In the genomic region with DNA sequence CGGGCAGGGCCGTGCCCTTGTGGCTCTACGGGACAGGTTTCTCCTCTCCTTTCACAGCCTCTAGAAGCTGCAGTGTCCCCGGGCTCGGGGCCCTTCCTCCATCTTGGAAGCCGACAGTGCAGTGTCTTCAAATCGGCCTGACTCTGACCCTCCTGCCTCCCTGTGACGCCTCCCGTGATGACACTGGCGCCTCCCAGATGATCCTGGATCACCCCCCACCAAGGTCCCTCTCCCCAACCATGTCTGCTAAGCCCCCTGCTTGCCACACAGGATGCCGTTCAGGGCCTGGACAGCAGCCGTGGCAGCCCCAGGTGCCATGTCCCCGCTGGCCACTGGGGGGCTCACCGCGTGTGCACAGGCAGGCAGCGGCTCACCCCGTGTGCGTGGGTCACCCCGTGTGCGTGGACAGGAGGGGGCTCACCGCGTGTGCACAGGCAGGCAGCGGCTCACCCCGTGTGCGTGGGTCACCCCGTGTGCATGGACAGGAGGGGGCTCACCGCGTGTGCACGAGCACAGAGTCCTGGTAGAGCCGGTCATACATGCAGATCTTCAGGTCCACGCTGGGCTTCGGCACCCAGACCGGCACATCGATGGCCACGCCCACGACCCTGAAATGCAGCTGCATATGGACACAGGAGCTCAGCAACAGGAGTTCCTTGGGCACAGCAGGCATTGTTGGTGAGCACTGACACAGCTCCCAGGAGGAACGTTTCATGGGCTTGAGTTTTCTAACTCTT, we compare ENCODE assay signal across 9 cellular contexts. TPM values are rescaled to one million over a fixed set of nuclear protein-coding genes. Genes with fewer than 3 reads are reported as not detected.
DNase-seq lines count a peak whose midpoint lies in the region; ATAC-seq, FAIRE-seq and TF ChIP-seq lines count a peak whose summit lies in the region.
"Had no signal": no experiment of that assay in that cellular context is flagged by ENCODE, and none has a peak within 500 bp of the region (broad histone marks: within the 10 kb centered on the region; RNA-seq: fewer than 3 reads in every experiment).

No MANE protein-coding gene starts in this region.

- peaks cover 3% of the 10 kb centered on the region for H3K4me1 Mint-ChIP-seq in activated CD4-positive, alpha-beta memory T cell treated with anti-CD3 and anti-CD28 coated beads for 36 hours (ENCODE audit: low read depth)
- H3K4me1 Mint-ChIP-seq in naive B cell = peaks cover 7 to 10% (median 7%) of the 10 kb centered on the region in 3 donors

- 0 out of 2 replicates have a peak overlapping the region, but pooled peaks have one; percentile 13 for H2BK20ac ChIP-seq in H1 (ENCODE audit: low read length)

- no peaks in the 10 kb centered on the region for H3K27me3 ChIP-seq in H1 (replicated peaks in 1 of 4; ENCODE audit: control insufficient read depth in 3 of 4, extremely low read depth in 1 of 4, insufficient read depth in 3 of 4, low read length in 3 of 4)

- no peak overlapping the region for H2BK120ac ChIP-seq in H1 (replicated peaks; ENCODE audit: low read depth, low read length)

- TF ChIP-seq CTCF in GM12875 (IDR thresholded peaks at IDR 0.05; ENCODE audit: borderline replicate concordance, insufficient read depth, low read depth, low read length) (peak; percentile 88), H1 (IDR thresholded peaks at IDR 0.05; ENCODE audit: control extremely low read depth in 1 of 3, insufficient read depth in 1 of 3, low read depth in 1 of 3, low read length in 3 of 3) (peak in 2 of 3 experiments; percentile 70 to 88; a peak in 3 of 4 replicates)

- peaks cover 3% of the 10 kb centered on the region; the same call in 1 of the 2 replicates for H3K23me2 ChIP-seq in H1 (ENCODE audit: low read depth, low read length)

- H3K4ac ChIP-seq in H1 (replicated peaks; ENCODE audit: insufficient read length, low read depth, low read length) = peak overlapping the region; percentile 57

- H3K4me3 Mint-ChIP-seq in activated CD4-positive, alpha-beta memory T cell treated with anti-CD3 and anti-CD28 coated beads for 36 hours = no peak overlapping the region
- peak overlapping the region in 4 of 8 donors; percentile 5 to 82 (median 45) for H3K4me3 Mint-ChIP-seq in naive B cell

- ATAC-seq in naive B cell (ENCODE audit: low read depth in 2 of 2) (peak; percentile 85 to 87), GM18909 (IDR thresholded peaks at IDR 0.05; ENCODE audit: poor library complexity, unreplicated experiment) (no peak)

- H3K18ac ChIP-seq in H1 (ENCODE audit: extremely low read depth, low read length) = peak overlapping the region; percentile 32; the same call in 1 of the 2 replicates

- no peak overlapping the region for H3K23ac ChIP-seq in H1 (ENCODE audit: insufficient read length)

- H4K20me1 ChIP-seq in H1 (replicated peaks in 1 of 2; ENCODE audit: control insufficient read depth in 1 of 2, insufficient read depth in 2 of 2, low read length in 2 of 2) = peaks cover 0 to under 1% of the 10 kb centered on the region in 2 experiments

- peaks cover 2% of the 10 kb centered on the region for H3K27me3 Mint-ChIP-seq in activated CD4-positive, alpha-beta memory T cell treated with anti-CD3 and anti-CD28 coated beads for 36 hours
- H3K27me3 Mint-ChIP-seq in naive B cell = peaks cover 0 to 24% (median 8%) of the 10 kb centered on the region in 3 donors

- peak; percentile 13 for FAIRE-seq in H1 (lab: Jason Lieb, UNC)
- FAIRE-seq: endometrium had no signal

- H3K9ac ChIP-seq in H1 (replicated peaks in 1 of 4; ENCODE audit: extremely low read depth in 1 of 4, low read depth in 3 of 4, low read length in 3 of 4) = no peak overlapping the region

- peak overlapping the region; percentile 2 to 73; a peak in 3 of 4 replicates for H3K4me2 ChIP-seq in H1 (ENCODE audit: insufficient read depth in 1 of 2, low read depth in 2 of 2, low read length in 2 of 2)

- no peak overlapping the region; the same call in 1 of the 2 replicates for H2BK5ac ChIP-seq in H1 (ENCODE audit: low read depth, low read length)

- no peak for TF ChIP-seq POLR2A in H1 (IDR thresholded peaks at IDR 0.05; ENCODE audit: control extremely low read depth in 1 of 2, low read depth in 2 of 2, low read length in 2 of 2)

- H3K14ac ChIP-seq in H1 (ENCODE audit: insufficient read length) = no peak overlapping the region

- peak overlapping the region; percentile 81; the same call in 1 of the 2 replicates for H4K8ac ChIP-seq in H1 (ENCODE audit: extremely low read depth, insufficient read depth, low read length)

- peak overlapping the region; percentile 65 for H4K91ac ChIP-seq in H1 (replicated peaks; ENCODE audit: insufficient read length, low read length)

- TF ChIP-seq RAD21 in H1 (IDR thresholded peaks at IDR 0.05 in 1 of 2, conservative IDR thresholded peaks at IDR 0.05 in 1 of 2; ENCODE audit: low read depth in 2 of 2, low read length in 2 of 2) = peak; percentile 46 to 57

- no peaks in the 10 kb centered on the region for H3K36me3 ChIP-seq in H1 (ENCODE audit: control insufficient read depth in 2 of 4, insufficient read depth in 4 of 4, low read length in 3 of 4)

- H3K79me2 ChIP-seq in H1 (ENCODE audit: control insufficient read depth in 1 of 2, insufficient read depth in 2 of 2, low read length in 2 of 2) = no peaks in the 10 kb centered on the region

- H3K27ac Mint-ChIP-seq in activated CD4-positive, alpha-beta memory T cell treated with anti-CD3 and anti-CD28 coated beads for 36 hours = no peak overlapping the region
- H3K27ac Mint-ChIP-seq in naive B cell = peak overlapping the region in 1 of 6 donors; percentile 29

- peak overlapping the region; percentile 98 for H2AFZ ChIP-seq in H1 (ENCODE audit: low read length)

- H2BK15ac ChIP-seq in H1 (ENCODE audit: low read length) = peak overlapping the region; percentile 100; the same call in 1 of the 2 replicates

- H3K27ac ChIP-seq in H1 (ENCODE audit: low read depth, low read length) = no peak overlapping the region

- POLR2A ChIA-PET in activated CD4-positive, alpha-beta memory T cell treated with anti-CD3 and anti-CD28 coated beads for 36 hours (lab: Charles Lee) = no interaction called here
- POLR2A ChIA-PET in H1 (lab: Charles Lee; ENCODE audit: partially characterized antibody) = interaction anchor here (1.1 to 1.5 kb wide), 3 partner anchors 9 to 137 kb away, joined by 3 read pairs; no protein-coding TSS in a partner anchor

- H3K4me3 ChIP-seq in GM12875 (ENCODE audit: low read depth, low read length) (no peak overlapping the region), H1 (ENCODE audit: extremely low read depth in 1 of 4, insufficient read depth in 2 of 4, low read depth in 3 of 4, low read length in 4 of 4) (peak overlapping the region in 3 of 4 experiments; percentile 28 to 46 (median 42); a peak in 5 of 8 replicates)

- no peak for TF ChIP-seq EP300 in H1 (IDR thresholded peaks at IDR 0.05; ENCODE audit: borderline replicate concordance in 1 of 2, low read depth in 2 of 2, low read length in 2 of 2)

- H3K9me3 ChIP-seq in H1 (ENCODE audit: insufficient read depth in 2 of 2, low read depth in 1 of 2, low read length in 1 of 2) = no peaks in the 10 kb centered on the region

- 29% methylated on average over 37 of the region's 37 CpGs; no CpG with 5 or more reads in 1 of the 2 experiments for WGBS in H1 (ENCODE audit: extremely low coverage in 1 of 2, insufficient coverage in 1 of 2, insufficient read length in 1 of 2, insufficient replicate concordance in 2 of 2, low coverage in 1 of 2, low lambda C conversion rate in 2 of 2, missing lambda C conversion rate in 1 of 2), 2 experiments

- DNase-seq in NCI-H2227 treated with DMSO at 0.1 percent for 48 hours (lab: John Stamatoyannopoulos, UW) (peak; percentile 67), H1 (ENCODE audit: low read depth in 1 of 2, low spot score in 2 of 2) (peak in 1 of 2 experiments; percentile 91), naive B cell (peak; percentile 40), NCI-H2029 (lab: John Stamatoyannopoulos, UW) (no peak)
- DNase-seq in activated CD4-positive, alpha-beta memory T cell treated with anti-CD3 and anti-CD28 coated beads for 36 hours = peak; percentile 57
- DNase-seq in stimulated activated naive CD4-positive, alpha-beta T cell treated with Interleukin-2 at 50 U/mL for 16 hours (lab: John Stamatoyannopoulos, UW) = peak; percentile 32

- H3K9me3 Mint-ChIP-seq in activated CD4-positive, alpha-beta memory T cell treated with anti-CD3 and anti-CD28 coated beads for 36 hours = no peaks in the 10 kb centered on the region
- H3K9me3 Mint-ChIP-seq in naive B cell = no peaks in the 10 kb centered on the region

- peaks cover 0 to 2% (median 0%) of the 10 kb centered on the region in 4 experiments; a peak in 2 of 7 replicates for H3K4me1 ChIP-seq in H1 (replicated peaks in 1 of 4; ENCODE audit: control insufficient read depth in 3 of 4, insufficient read depth in 4 of 4, low read length in 3 of 4)

- H3K79me1 ChIP-seq in H1 (ENCODE audit: low read depth, low read length) = no peaks in the 10 kb centered on the region

- no peak overlapping the region for H3K56ac ChIP-seq in H1 (replicated peaks; ENCODE audit: insufficient read length, low read depth, low read length)

- peak overlapping the region; percentile 18 for H4K5ac ChIP-seq in H1 (ENCODE audit: insufficient read length, low read depth, low read length)

- CTCF ChIA-PET in activated CD4-positive, alpha-beta memory T cell treated with anti-CD3 and anti-CD28 coated beads for 36 hours (lab: Charles Lee) = interaction anchor here (0.9 to 6.6 kb wide), 6 partner anchors 11 to 230 kb away, joined by 3 to 67 read pairs (median 4); no protein-coding TSS in a partner anchor
- CTCF ChIA-PET in H1 (lab: Charles Lee; ENCODE audit: partially characterized antibody) = interaction anchor here (0.6 to 9.3 kb wide), 48 partner anchors 8 to 659 kb away, joined by 3 to 145 read pairs (median 4); a partner anchor contains a TSS

- peak overlapping the region; percentile 45; the same call in 1 of the 2 replicates for H2BK12ac ChIP-seq in H1 (ENCODE audit: low read depth, low read length)

- H3K36me3 Mint-ChIP-seq in activated CD4-positive, alpha-beta memory T cell treated with anti-CD3 and anti-CD28 coated beads for 36 hours = no peaks in the 10 kb centered on the region
- H3K36me3 Mint-ChIP-seq in naive B cell = no peaks in the 10 kb centered on the region

- H2AK5ac ChIP-seq in H1 (ENCODE audit: low read depth, low read length) = no peak overlapping the region

- intact Hi-C loops in activated CD4-positive, alpha-beta memory T cell treated with anti-CD3 and anti-CD28 coated beads for 36 hours (cut with micrococcal nuclease) = loop anchor here (5.0 kb wide), 1 partner anchor 103 kb away; no protein-coding TSS in a partner anchor

RNA-seq across cellular contexts. Expression of a gene that starts 24.9 kb away (rescaled TPM):
- under 1 TPM; 0.33 to 0.34 TPM for total RNA-seq in activated CD4-positive, alpha-beta memory T cell treated with anti-CD3 and anti-CD28 coated beads for 36 hours
- 14.6 and 15.0 TPM in 2 replicates for total RNA-seq in H1 (2021; fragmentation: NEBNext Ultra II Directional; extraction: Animal tissue kit (Norgen Biotek cat#: 25700))
- polyA plus RNA-seq in H1 (2011; rRNA removed) (30.2 and 46.3 TPM in 2 replicates), naive B cell (ENCODE audit: low read depth in 6 of 6) (under 1 TPM in 2 of 6 donors, not detected in 4; 0.28 to 0.31 TPM)
- 20.9 TPM for polyA plus RNA-seq in H1 (2011; cell fraction: cytosol; rRNA removed)
- polyA plus RNA-seq in H1 (2011; cell fraction: nucleus; rRNA removed) = 36.1 TPM
- polyA plus RNA-seq in H1 (2012, experiment 1 of 2) = 8.4 to 15.3 TPM (median 14.6 TPM) in 4 replicates
- polyA plus RNA-seq in H1 (2012, experiment 2 of 2) = 15.3 TPM
- polyA plus RNA-seq in H1 (2013, experiment 1 of 2) = 21.5 TPM
- polyA plus RNA-seq in H1 (2013, experiment 2 of 2) = 22.3 TPM
- 5.1 and 6.6 TPM in 2 replicates for polyA minus RNA-seq in H1 (2011; rRNA and poly(A)+ RNA removed)
- polyA minus RNA-seq in H1 (2011; cell fraction: cytosol; rRNA and poly(A)+ RNA removed) = 6.2 TPM
- 11.6 TPM for polyA minus RNA-seq in H1 (2011; cell fraction: nucleus; rRNA and poly(A)+ RNA removed)

RNA-seq across cellular contexts. Expression of a gene that starts 28.9 kb away (rescaled TPM):
- total RNA-seq in activated CD4-positive, alpha-beta memory T cell treated with anti-CD3 and anti-CD28 coated beads for 36 hours = under 1 TPM; 0.26 to 0.27 TPM
- total RNA-seq in H1 (2021; fragmentation: NEBNext Ultra II Directional; extraction: Animal tissue kit (Norgen Biotek cat#: 25700)) = 0.92 and 1.3 TPM in 2 replicates
- polyA plus RNA-seq in H1 (2011; rRNA removed) = 0.54 and 0.96 TPM in 2 replicates
- 1.4 TPM for polyA plus RNA-seq in H1 (2011; cell fraction: cytosol; rRNA removed)
- polyA plus RNA-seq in H1 (2011; cell fraction: nucleus; rRNA removed) = 4.8 TPM
- 1.3 to 1.9 TPM (median 1.7 TPM) in 4 replicates for polyA plus RNA-seq in H1 (2012, experiment 1 of 2)
- 0.84 TPM for polyA plus RNA-seq in H1 (2012, experiment 2 of 2)
- 0.65 TPM for polyA plus RNA-seq in H1 (2013, experiment 1 of 2)
- 0.63 TPM for polyA plus RNA-seq in H1 (2013, experiment 2 of 2)
- 0.09 and 0.15 TPM in 2 replicates for polyA minus RNA-seq in H1 (2011; rRNA and poly(A)+ RNA removed)
- polyA minus RNA-seq in H1 (2011; cell fraction: cytosol; rRNA and poly(A)+ RNA removed) = not detected
- polyA minus RNA-seq in H1 (2011; cell fraction: nucleus; rRNA and poly(A)+ RNA removed) = 1.5 TPM
- polyA plus RNA-seq in naive B cell (ENCODE audit: low read depth in 6 of 6) = not detected

RNA-seq across cellular contexts. Expression of a gene that starts 53.1 kb away (rescaled TPM):
- total RNA-seq in activated CD4-positive, alpha-beta memory T cell treated with anti-CD3 and anti-CD28 coated beads for 36 hours = 100 to 1,000 TPM; 396 to 403 TPM
- 382 and 394 TPM in 2 replicates for total RNA-seq in H1 (2021; fragmentation: NEBNext Ultra II Directional; extraction: Animal tissue kit (Norgen Biotek cat#: 25700))
- polyA plus RNA-seq in H1 (2011; rRNA removed) (343 and 372 TPM in 2 replicates), naive B cell (ENCODE audit: low read depth in 6 of 6) (100 to 1,000 TPM in 3 of 6 donors, 10 to 100 TPM in 3; 57.9 to 131 (median 92.3) TPM)
- polyA plus RNA-seq in H1 (2011; cell fraction: cytosol; rRNA removed) = 391 TPM
- 286 TPM for polyA plus RNA-seq in H1 (2011; cell fraction: nucleus; rRNA removed)
- polyA plus RNA-seq in H1 (2012, experiment 1 of 2) = 256 to 341 TPM (median 318 TPM) in 4 replicates
- polyA plus RNA-seq in H1 (2012, experiment 2 of 2) = 110 TPM
- 180 TPM for polyA plus RNA-seq in H1 (2013, experiment 1 of 2)
- 186 TPM for polyA plus RNA-seq in H1 (2013, experiment 2 of 2)
- 482 and 536 TPM in 2 replicates for polyA minus RNA-seq in H1 (2011; rRNA and poly(A)+ RNA removed)
- polyA minus RNA-seq in H1 (2011; cell fraction: cytosol; rRNA and poly(A)+ RNA removed) = 250 TPM
- 104 TPM for polyA minus RNA-seq in H1 (2011; cell fraction: nucleus; rRNA and poly(A)+ RNA removed)

RNA-seq across cellular contexts. Expression of a gene that starts 59.6 kb away (rescaled TPM):
- not detected for total RNA-seq in activated CD4-positive, alpha-beta memory T cell treated with anti-CD3 and anti-CD28 coated beads for 36 hours
- 0.20 and 0.33 TPM in 2 replicates for total RNA-seq in H1 (2021; fragmentation: NEBNext Ultra II Directional; extraction: Animal tissue kit (Norgen Biotek cat#: 25700))
- 0.09 and 0.22 TPM in 2 replicates for polyA plus RNA-seq in H1 (2011; rRNA removed)
- polyA plus RNA-seq in H1 (2011; cell fraction: cytosol; rRNA removed) = 0.14 TPM
- polyA plus RNA-seq in H1 (2011; cell fraction: nucleus; rRNA removed) = 1.3 TPM
- 0.15 to 0.23 TPM (median 0.23 TPM) in 3 of 4 replicates, not detected in the other for polyA plus RNA-seq in H1 (2012, experiment 1 of 2)
- polyA plus RNA-seq in H1 (2012, experiment 2 of 2) = 0.39 TPM
- 0.12 TPM for polyA plus RNA-seq in H1 (2013, experiment 1 of 2)
- polyA plus RNA-seq in H1 (2013, experiment 2 of 2) = 0.06 TPM
- 0.06 and 0.10 TPM in 2 replicates for polyA minus RNA-seq in H1 (2011; rRNA and poly(A)+ RNA removed)
- polyA minus RNA-seq in H1 (2011; cell fraction: cytosol; rRNA and poly(A)+ RNA removed) = not detected
- polyA minus RNA-seq in H1 (2011; cell fraction: nucleus; rRNA and poly(A)+ RNA removed) = 0.50 TPM
- not detected for polyA plus RNA-seq in naive B cell (ENCODE audit: low read depth in 6 of 6)

Comparison
In these comparisons a context has a peak if more than half of its experiments do, and no peak if none do; other contexts are left out.
1. RNA of a gene that starts 24.9 kb away (total RNA-seq): 14.6 to 15.0 TPM in H1; 0.33 to 0.34 TPM in activated CD4-positive, alpha-beta memory T cell treated with anti-CD3 and anti-CD28 coated beads for 36 hours; every median in the first group is over 10 times any median in the second.